Comparison of ENCODE assay signal across 8 cellular contexts in genomic region chr1:23799570-23800395, GRCh38. TPM values are rescaled to one million over a fixed set of nuclear protein-coding genes. Genes with fewer than 3 reads are reported as not detected.
A peak's percentile ranks its signal among the peaks of the same experiment; 100 is the strongest.
DNase-seq lines count a peak whose midpoint lies in the region; ATAC-seq and TF ChIP-seq lines count a peak whose summit lies in the region.

No MANE protein-coding gene starts in this region.

- H3K27me3 ChIP-seq in OCI-LY1 (ENCODE audit: insufficient read depth, low read length) (no peaks in the 10 kb centered on the region), body of pancreas (no peaks in the 10 kb centered on the region)

- ATAC-seq in body of pancreas (peak; percentile 41), GM18858 (IDR thresholded peaks at IDR 0.05; ENCODE audit: unreplicated experiment) (no peak)

- H3K4me3 ChIP-seq in OCI-LY1 (ENCODE audit: low read depth, low read length, poor library complexity, severe bottlenecking) (peak overlapping the region; percentile 86), body of pancreas (peak overlapping the region; percentile 76 to 99)

- H4K20me1 ChIP-seq in OCI-LY1 (ENCODE audit: insufficient read depth, low read length) = no peaks in the 10 kb centered on the region

- no peak for TF ChIP-seq CTCF in HFFc6 (IDR thresholded peaks at IDR 0.05)
- TF ChIP-seq CTCF in OCI-LY1 (IDR thresholded peaks at IDR 0.05; ENCODE audit: low read length) = no peak
- TF ChIP-seq CTCF in body of pancreas (IDR thresholded peaks at IDR 0.05) = no peak

- WGBS in body of pancreas, 2 donors = 3 to 13% methylated on average over 5 to 46 of the region's 47 CpGs

- no peaks in the 10 kb centered on the region for H3K79me2 ChIP-seq in OCI-LY1 (ENCODE audit: insufficient read depth, low read length)

- H3K27ac Mint-ChIP-seq in HFFc6 = peak overlapping the region; percentile 93

- H3K4me1 ChIP-seq in OCI-LY1 (ENCODE audit: insufficient read depth, low read length, severe bottlenecking) = peaks cover 21% of the 10 kb centered on the region
- peaks cover 33% of the 10 kb centered on the region for H3K4me1 ChIP-seq in body of pancreas

- TF ChIP-seq POLR2A in body of pancreas (IDR thresholded peaks at IDR 0.05) = peak; percentile 63 to 85 (median 67)

- H2AFZ ChIP-seq in OCI-LY1 (ENCODE audit: low read length) = no peak overlapping the region

- H3K9me3 ChIP-seq in OCI-LY1 (ENCODE audit: low read length) = no peaks in the 10 kb centered on the region
- no peaks in the 10 kb centered on the region for H3K9me3 ChIP-seq in body of pancreas

- H3K4me1 Mint-ChIP-seq in HFFc6 (ENCODE audit: low read depth) = peaks cover 17% of the 10 kb centered on the region

- H3K27ac ChIP-seq in OCI-LY1 (ENCODE audit: low read depth, low read length, poor library complexity, severe bottlenecking) (peak overlapping the region; percentile 18), body of pancreas (peak overlapping the region; percentile 94 to 97 (median 96))

- H3F3A ChIP-seq in OCI-LY1 (ENCODE audit: insufficient read depth, low read length) = no peaks in the 10 kb centered on the region

- no peaks in the 10 kb centered on the region for H3K9me3 Mint-ChIP-seq in HFFc6

- peaks cover 4% of the 10 kb centered on the region; the same call in 1 of the 2 replicates for H3K36me3 Mint-ChIP-seq in HFFc6 (ENCODE audit: low read depth)

- H3K9me2 ChIP-seq in OCI-LY1 (ENCODE audit: low read depth, low read length) = no peaks in the 10 kb centered on the region

- H3K9ac ChIP-seq in OCI-LY1 (ENCODE audit: low read length) = peak overlapping the region; percentile 93

- intact Hi-C loops in body of pancreas (cut with DNase I) = no loop called here

- peaks cover 3% of the 10 kb centered on the region for H3K27me3 Mint-ChIP-seq in HFFc6 (ENCODE audit: insufficient read depth)

- H3K4me3 Mint-ChIP-seq in HFFc6 = peak overlapping the region; percentile 95

- peak overlapping the region; percentile 93 for H3K4me2 ChIP-seq in OCI-LY1 (ENCODE audit: low read length)

- peak in 2 of 3 experiments; percentile 59 to 71 for DNase-seq in NCI-H1417 (lab: John Stamatoyannopoulos, UW)
- no peak for DNase-seq in NCI-H1417 treated with DMSO at 0.1 percent for 48 hours (lab: John Stamatoyannopoulos, UW)
- peak; percentile 45 for DNase-seq in HFFc6
- peak; percentile 63 to 94 (median 73) for DNase-seq in body of pancreas
- DNase-seq in iris pigment epithelial cell (ENCODE audit: low read depth) = peak; percentile 82
- DNase-seq in stimulated activated CD4-positive, alpha-beta T cell treated with anti-CD3 and anti-CD28 coated beads, Interleukin-1b, Interleukin-23, amount 100 ng/mL, for 48 hours = peak; percentile 34

- H3K36me3 ChIP-seq in OCI-LY1 (ENCODE audit: insufficient read depth, low read length) (peaks cover 20% of the 10 kb centered on the region; the same call in 1 of the 2 replicates), body of pancreas (replicated peaks in 1 of 2; ENCODE audit: insufficient read depth in 1 of 2, low read depth in 2 of 2) (no peaks in the 10 kb centered on the region)

RNA-seq across cellular contexts. Expression of gene GALE, which starts 0.8 kb away (rescaled TPM):
- 10 to 100 TPM; 30.9 to 34.6 (median 33.5) TPM for total RNA-seq in HFFc6 (2021; fragmentation: NEBNext Ultra II Directional; extraction: Animal tissue kit (Norgen Biotek cat#: 25700))
- 10 to 100 TPM; 29.3 to 32.7 TPM for total RNA-seq in body of pancreas

RNA-seq across cellular contexts. Expression of gene LYPLA2, which starts 8.8 kb away (rescaled TPM):
- 10 to 100 TPM; 55.7 to 65.0 (median 59.8) TPM for total RNA-seq in HFFc6 (2021; fragmentation: NEBNext Ultra II Directional; extraction: Animal tissue kit (Norgen Biotek cat#: 25700))
- total RNA-seq in body of pancreas = 10 to 100 TPM; 20.4 to 28.5 TPM

RNA-seq across cellular contexts. Expression of gene PITHD1, which starts 21.6 kb away (rescaled TPM):
- 10 to 100 TPM; 41.8 to 45.7 (median 44.8) TPM for total RNA-seq in HFFc6 (2021; fragmentation: NEBNext Ultra II Directional; extraction: Animal tissue kit (Norgen Biotek cat#: 25700))
- total RNA-seq in body of pancreas = 10 to 100 TPM; 31.9 to 32.3 TPM

RNA-seq across cellular contexts. Expression of gene HMGCL, which starts 25.4 kb away (rescaled TPM):
- 10 to 100 TPM; 20.2 to 22.9 (median 21.7) TPM for total RNA-seq in HFFc6 (2021; fragmentation: NEBNext Ultra II Directional; extraction: Animal tissue kit (Norgen Biotek cat#: 25700))
- total RNA-seq in body of pancreas = 10 to 100 TPM; 18.9 to 21.1 TPM

RNA-seq across cellular contexts. Expression of gene ELOA, which starts 56.5 kb away (rescaled TPM):
- total RNA-seq in HFFc6 (2021; fragmentation: NEBNext Ultra II Directional; extraction: Animal tissue kit (Norgen Biotek cat#: 25700)) = 10 to 100 TPM; 55.5 to 72.6 (median 59.9) TPM
- 10 to 100 TPM; 22.6 to 28.0 TPM for total RNA-seq in body of pancreas
